In genomic region chr4:624705-625590, GRCh38 we compare ENCODE assay signal across 14 cellular contexts. TPM values are rescaled to one million over a fixed set of nuclear protein-coding genes. Genes with fewer than 3 reads are reported as not detected.
DNase-seq lines count a peak whose midpoint lies in the region; ATAC-seq, FAIRE-seq and TF ChIP-seq lines count a peak whose summit lies in the region.
"Had no signal": no experiment of that assay in that cellular context is flagged by ENCODE, and none has a peak within 500 bp of the region (broad histone marks: within the 10 kb centered on the region; RNA-seq: fewer than 3 reads in every experiment).

Gene PDE6B, plus strand, starts transcription at chr4:625573. Its CDS starts 54 bp downstream, at chr4:625627.

- H3K27ac ChIP-seq in left ventricle myocardium inferior (replicated peaks) (no peak within 1 kb of the TSS), HepG2 (ENCODE audit: extremely low read length, insufficient read depth, low read length) (no peak within 1 kb of the TSS)
- H3K27ac ChIP-seq: coronary artery, RWPE1, VCaP had no signal

- intact Hi-C loops in cardiac septum (cut with DNase I) (no loop called here), left ventricle myocardium inferior (cut with micrococcal nuclease) (no loop called here), HepG2 (cut with micrococcal nuclease; ENCODE audit: unreplicated experiment) (no loop called here)

- H3K9me3 ChIP-seq in left ventricle myocardium inferior (replicated peaks) = no peaks in the 10 kb centered on the region
- no peaks in the 10 kb centered on the region for H3K9me3 ChIP-seq in HepG2 (ENCODE audit: low read length)

- POLR2A ChIA-PET in activated CD8-positive, alpha-beta T cell treated with anti-CD3 and anti-CD28 coated beads, Interleukin-2, amount 10 ng/mL, durations not matched to agents 7 days and 5 days (lab: Charles Lee) = no interaction called here
- POLR2A ChIA-PET in HepG2 (lab: Yijun Ruan, JAX) = no interaction called here

- no TSS peak for BruUV-seq in HepG2 (replicated peaks; lab: Mats Ljungman, UMichigan)

- TF ChIP-seq EP300 in HepG2 (IDR thresholded peaks at IDR 0.05; ENCODE audit: low read depth in 2 of 2, low read length in 2 of 2) (no peak), HepG2 (CRISPR knock-in tag; IDR thresholded peaks at IDR 0.05; ENCODE audit: borderline replicate concordance) (no peak)

- no peaks in the 10 kb centered on the region for H4K20me1 ChIP-seq in HepG2 (ENCODE audit: insufficient read depth, low read length)

- no peaks in the 10 kb centered on the region for H3K9me3 Mint-ChIP-seq in activated CD8-positive, alpha-beta T cell treated with anti-CD3 and anti-CD28 coated beads, Interleukin-2, amount 10 ng/mL, durations not matched to agents 7 days and 5 days (ENCODE audit: insufficient read depth)

- H3K27ac Mint-ChIP-seq in activated CD8-positive, alpha-beta T cell treated with anti-CD3 and anti-CD28 coated beads, Interleukin-2, amount 10 ng/mL, durations not matched to agents 7 days and 5 days = no peak within 1 kb of the TSS
- H3K27ac Mint-ChIP-seq: activated naive CD8-positive, alpha-beta T cell had no signal

- peaks cover 80% of the 10 kb centered on the region for H3K27me3 ChIP-seq in left ventricle myocardium inferior (ENCODE audit: low read depth)
- H3K27me3 ChIP-seq in HepG2 (ENCODE audit: control insufficient read depth in 1 of 2, insufficient read depth in 2 of 2, low read length in 2 of 2) = peaks cover 14 to 85% of the 10 kb centered on the region in 2 experiments; a peak in 4 of 5 replicates

- in situ Hi-C loops in HepG2 (cut with HindIII; ENCODE audit: extremely low pct_ligation_motif_present, low pct_unique_long_range_greater_than_20kb) = no loop called here

- H2AFZ ChIP-seq in HepG2 (ENCODE audit: low read length) = no peak within 1 kb of the TSS

- no peak within 1 kb of the TSS for H3K4me2 ChIP-seq in HepG2 (ENCODE audit: low read depth, low read length)

- CTCF ChIA-PET in activated CD8-positive, alpha-beta T cell treated with anti-CD3 and anti-CD28 coated beads, Interleukin-2, amount 10 ng/mL, durations not matched to agents 7 days and 5 days (lab: Charles Lee) = no interaction called here
- CTCF ChIA-PET in HepG2 (lab: Yijun Ruan, JAX; ENCODE audit: low intra/inter-chr PET ratio, low total read pairs) = no interaction called here

- DNase-seq in cardiac septum (ENCODE audit: low spot score) = peak; percentile 43
- no peak for DNase-seq in left ventricle myocardium inferior
- no peak for DNase-seq in activated CD8-positive, alpha-beta T cell treated with anti-CD3 and anti-CD28 coated beads, Interleukin-2, amount 10 ng/mL, durations not matched to agents 7 days and 5 days
- DNase-seq in HepG2 (ENCODE audit: low spot score) = no peak
- DNase-seq in ureter (ENCODE audit: low spot score) = no peak
- DNase-seq in pons (ENCODE audit: low spot score) = no peak
- DNase-seq in hepatic stellate cell (ENCODE audit: low spot score) = no peak
- no peak for DNase-seq in NCI-H2196 treated with DMSO at 0.1 percent for 48 hours (lab: John Stamatoyannopoulos, UW; ENCODE audit: unreplicated experiment)
- DNase-seq: NCI-H510A; stimulated activated naive CD4-positive, alpha-beta T cell treated with Interleukin-2 at 50 U/mL for 16 hours had no signal

- no peak for TF ChIP-seq RAD21 in HepG2 (CRISPR knock-in tag; IDR thresholded peaks at IDR 0.05)

- no peak within 1 kb of the TSS for H3K4me3 Mint-ChIP-seq in activated CD8-positive, alpha-beta T cell treated with anti-CD3 and anti-CD28 coated beads, Interleukin-2, amount 10 ng/mL, durations not matched to agents 7 days and 5 days
- H3K4me3 Mint-ChIP-seq: activated naive CD8-positive, alpha-beta T cell had no signal

- H3K4me3 ChIP-seq in left ventricle myocardium inferior (no peak within 1 kb of the TSS), HepG2 (replicated peaks in 1 of 3; ENCODE audit: insufficient read depth in 1 of 3, low read depth in 2 of 3, low read length in 3 of 3) (no peak within 1 kb of the TSS)
- H3K4me3 ChIP-seq: coronary artery had no signal

- no peak within 1 kb of the TSS for H3K9ac ChIP-seq in HepG2 (ENCODE audit: insufficient read depth, low read depth, low read length)

- H3K27me3 Mint-ChIP-seq in activated CD8-positive, alpha-beta T cell treated with anti-CD3 and anti-CD28 coated beads, Interleukin-2, amount 10 ng/mL, durations not matched to agents 7 days and 5 days (ENCODE audit: low read depth) = no peaks in the 10 kb centered on the region

- no peaks in the 10 kb centered on the region for H3K79me2 ChIP-seq in HepG2 (ENCODE audit: insufficient read depth, low read length)

- H3K4me1 ChIP-seq in left ventricle myocardium inferior (no peaks in the 10 kb centered on the region), HepG2 (ENCODE audit: insufficient read depth, low read length) (peaks cover under 1% of the 10 kb centered on the region; the same call in 1 of the 2 replicates)

- no peak for ATAC-seq in activated CD8-positive, alpha-beta T cell treated with anti-CD3 and anti-CD28 coated beads, Interleukin-2, amount 10 ng/mL, durations not matched to agents 7 days and 5 days
- ATAC-seq in HepG2 = peak; percentile 11; the same call in 2 of the 3 replicates

- H3K36me3 ChIP-seq in left ventricle myocardium inferior (no peaks in the 10 kb centered on the region), HepG2 (replicated peaks in 1 of 2; ENCODE audit: control insufficient read depth in 1 of 2, insufficient read depth in 2 of 2, low read length in 2 of 2) (no peaks in the 10 kb centered on the region)

- no peak for TF ChIP-seq CTCF in left ventricle myocardium inferior (IDR thresholded peaks at IDR 0.05; ENCODE audit: borderline replicate concordance)
- TF ChIP-seq CTCF in HepG2 (CRISPR knock-in tag; IDR thresholded peaks at IDR 0.05) = no peak

- 14% methylated on average over 8 of the region's 21 CpGs for WGBS in HepG2 (ENCODE audit: low lambda C conversion rate)

- H3K4me1 Mint-ChIP-seq in activated CD8-positive, alpha-beta T cell treated with anti-CD3 and anti-CD28 coated beads, Interleukin-2, amount 10 ng/mL, durations not matched to agents 7 days and 5 days (ENCODE audit: low read depth) = no peaks in the 10 kb centered on the region

- no peak for FAIRE-seq in HepG2 (lab: Jason Lieb, UNC)

- no peaks in the 10 kb centered on the region for H3K36me3 Mint-ChIP-seq in activated CD8-positive, alpha-beta T cell treated with anti-CD3 and anti-CD28 coated beads, Interleukin-2, amount 10 ng/mL, durations not matched to agents 7 days and 5 days (ENCODE audit: low read depth)
- H3K36me3 Mint-ChIP-seq: activated naive CD8-positive, alpha-beta T cell had no signal

- no peak for TF ChIP-seq POLR2A in HepG2 (IDR thresholded peaks at IDR 0.05; ENCODE audit: insufficient read depth in 1 of 2, low read depth in 2 of 2, low read length in 2 of 2)

RNA-seq across cellular contexts. Expression of gene PDE6B, which starts in this region (rescaled TPM):
- total RNA-seq in cardiac septum (4.8 TPM), left ventricle myocardium inferior (2.7 TPM), HepG2 (2016; rRNA removed; fragmentation: Illumina TruSeq; extraction: Trizol) (0.38 TPM in 1 of 2 replicates, not detected in the other), ureter (15.1 TPM)
- 10 to 100 TPM; 16.1 to 17.7 TPM for total RNA-seq in activated CD8-positive, alpha-beta T cell treated with anti-CD3 and anti-CD28 coated beads, Interleukin-2, amount 10 ng/mL, durations not matched to agents 7 days and 5 days
- 0.20 TPM in 1 of 2 replicates, not detected in the other for total RNA-seq in HepG2 (2016; cell fraction: cytosol; rRNA removed; fragmentation: Illumina TruSeq; extraction: Trizol; ENCODE audit: low read depth)
- total RNA-seq in HepG2 (2016; cell fraction: insoluble cytoplasmic fraction; rRNA removed; fragmentation: Illumina TruSeq; extraction: Trizol) = 0.09 TPM in 1 of 2 replicates, not detected in the other
- total RNA-seq in HepG2 (2016; cell fraction: membrane; rRNA removed; fragmentation: Illumina TruSeq; extraction: Trizol) = 0.25 TPM in 1 of 2 replicates, not detected in the other
- total RNA-seq in HepG2 (2016; cell fraction: nucleus; rRNA removed; fragmentation: Illumina TruSeq; extraction: Trizol) = not detected in 2 replicates
- polyA plus RNA-seq in HepG2 (2011; rRNA removed) = 0.38 and 0.40 TPM in 2 replicates
- polyA plus RNA-seq in HepG2 (2011; cell fraction: cytosol; rRNA removed) = 0.43 and 0.62 TPM in 2 replicates
- 0.33 and 0.45 TPM in 2 replicates for polyA plus RNA-seq in HepG2 (2011; cell fraction: nucleus; rRNA removed)
- 0.38 and 0.73 TPM in 2 replicates for polyA plus RNA-seq in HepG2 (2012)
- polyA plus RNA-seq in HepG2 (2016; cell fraction: cytosol; fragmentation: Illumina TruSeq; extraction: Trizol; ENCODE audit: low read depth) = not detected in 2 replicates
- not detected in 2 replicates for polyA plus RNA-seq in HepG2 (2016; cell fraction: insoluble cytoplasmic fraction; fragmentation: Illumina TruSeq; extraction: Trizol; ENCODE audit: low read depth)
- polyA plus RNA-seq in HepG2 (2016; cell fraction: membrane; fragmentation: Illumina TruSeq; extraction: Trizol; ENCODE audit: low read depth) = 0.13 TPM in 1 of 2 replicates, not detected in the other
- polyA plus RNA-seq in HepG2 (2016; cell fraction: nucleus; fragmentation: Illumina TruSeq; extraction: Trizol; ENCODE audit: insufficient read depth, low read depth) = not detected in 2 replicates
- 0.32 TPM in 1 of 2 replicates, not detected in the other for polyA minus RNA-seq in HepG2 (2011; rRNA and poly(A)+ RNA removed; ENCODE audit: low replicate concordance)
- 0.69 and 1.3 TPM in 2 replicates for polyA minus RNA-seq in HepG2 (2011; cell fraction: cytosol; rRNA and poly(A)+ RNA removed)
- 0.37 and 1.3 TPM in 2 replicates for polyA minus RNA-seq in HepG2 (2011; cell fraction: nucleus; rRNA and poly(A)+ RNA removed)
